Comparison of ENCODE assay signal across 1 cellular context in genomic region chr3:54899273-54899672, GRCh38.
TF ChIP-seq lines count a peak whose summit lies in the region.

No MANE protein-coding gene starts in this region.

TF ChIP-seq in IMR-90, 13 proteins besides CTCF, POLR2A, EP300 and RAD21:
- TF ChIP-seq RCOR1 (IDR thresholded peaks at IDR 0.05; ENCODE audit: insufficient replicate concordance, low read length) (no peak), FOS (IDR thresholded peaks at IDR 0.05; ENCODE audit: low read depth, low read length) (no peak), ELK1 (IDR thresholded peaks at IDR 0.05; ENCODE audit: borderline replicate concordance, low read depth, low read length) (no peak), RFX5 (IDR thresholded peaks at IDR 0.05; ENCODE audit: low read depth, low read length) (no peak)
